ENCODE assay signal across 19 cellular contexts in genomic region chr12:25783566-25783965, GRCh38.
DNase-seq lines count a peak whose midpoint lies in the region; ATAC-seq and TF ChIP-seq lines count a peak whose summit lies in the region.
"Had no signal": no experiment of that assay in that cellular context is flagged by ENCODE, and none has a peak within 500 bp of the region (broad histone marks: within the 10 kb centered on the region; RNA-seq: fewer than 3 reads in every experiment).

No MANE protein-coding gene starts in this region.

- no peak overlapping the region for H3K56ac ChIP-seq in IMR-90 (ENCODE audit: extremely low read depth, insufficient read depth, low read length)
- no peak overlapping the region for H3K56ac ChIP-seq in mesendoderm (ENCODE audit: low read length)

- TF ChIP-seq POLR2A in breast epithelium (IDR thresholded peaks at IDR 0.05) (no peak), IMR-90 (IDR thresholded peaks at IDR 0.05; ENCODE audit: low read depth, low read length) (no peak)

- no peak overlapping the region for H4K91ac ChIP-seq in IMR-90 (ENCODE audit: insufficient read depth, low read depth, low read length)

- H2BK15ac ChIP-seq in IMR-90 (ENCODE audit: low read depth, low read length) (no peak overlapping the region), mesendoderm (replicated peaks; ENCODE audit: low read depth) (no peak overlapping the region)

- H3K27ac Mint-ChIP-seq in MCF 10A (ENCODE audit: low read depth, unreplicated experiment) (peak overlapping the region; percentile 16), Caco-2 (ENCODE audit: unreplicated experiment) (peak overlapping the region; percentile 1)
- H3K27ac Mint-ChIP-seq: B cell; CD4-positive, alpha-beta T cell; CD8-positive, alpha-beta T cell had no signal

- H3K27me3 Mint-ChIP-seq in MCF 10A (ENCODE audit: insufficient read depth, unreplicated experiment) (no peaks in the 10 kb centered on the region), Caco-2 (ENCODE audit: insufficient read depth, unreplicated experiment) (no peaks in the 10 kb centered on the region)
- H3K27me3 Mint-ChIP-seq: CD4-positive, alpha-beta T cell had no signal

- intact Hi-C loops in MCF 10A (cut with micrococcal nuclease), result no loop called here
- intact Hi-C loops in breast epithelium (cut with DNase I; ENCODE audit: low total_unique reads), result no loop called here
- intact Hi-C loops in Caco-2 (cut with micrococcal nuclease; ENCODE audit: unreplicated experiment), result loop anchor here (2.0 kb wide), 1 partner anchor 27 kb away; no protein-coding TSS in a partner anchor
- intact Hi-C loops in IMR-90 (cut with micrococcal nuclease), result no loop called here

- H2AK9ac ChIP-seq in IMR-90 (replicated peaks; ENCODE audit: low read depth, low read length, poor library complexity), result no peak overlapping the region

- H3K79me1 ChIP-seq in IMR-90 (ENCODE audit: low read depth in 1 of 2, low read length in 2 of 2) (no peaks in the 10 kb centered on the region), mesendoderm (ENCODE audit: low read length) (no peaks in the 10 kb centered on the region)

- no peak overlapping the region for H3K18ac ChIP-seq in IMR-90 (ENCODE audit: low read depth, low read length)
- no peak overlapping the region for H3K18ac ChIP-seq in mesendoderm (ENCODE audit: low read length)

- H3K4me1 ChIP-seq in breast epithelium (no peaks in the 10 kb centered on the region), Caco-2 (peaks cover 17% of the 10 kb centered on the region), IMR-90 (ENCODE audit: control insufficient read depth, insufficient read depth, low read length) (no peaks in the 10 kb centered on the region), mesendoderm (ENCODE audit: control insufficient read depth, low read depth, low read length) (no peaks in the 10 kb centered on the region)
- H3K4me1 ChIP-seq: A549 had no signal

- no peaks in the 10 kb centered on the region for H3K79me2 ChIP-seq in mesendoderm (ENCODE audit: control insufficient read depth, insufficient read depth, low read length)

- H3K9me1 ChIP-seq in IMR-90 (ENCODE audit: insufficient read depth, low read length), result peaks cover 3% of the 10 kb centered on the region; the same call in 1 of the 2 replicates

- H4K20me1 ChIP-seq in IMR-90 (ENCODE audit: insufficient read depth, low read length), result no peaks in the 10 kb centered on the region
- H4K20me1 ChIP-seq: BLaER1 treated with 17β-estradiol and CSF1 and Interleukin-3, amounts not matched to agents 10 nM and 100 nM had no signal

- H2BK120ac ChIP-seq in IMR-90 (ENCODE audit: low read depth, low read length), result no peak overlapping the region
- H2BK120ac ChIP-seq in mesendoderm (ENCODE audit: low read depth, low read length), result no peak overlapping the region

- no peak overlapping the region for H3K9ac ChIP-seq in IMR-90 (ENCODE audit: low read depth, low read length)
- no peak overlapping the region for H3K9ac ChIP-seq in mesendoderm (ENCODE audit: low read length)
- H3K9ac ChIP-seq: BLaER1 treated with 17β-estradiol and CSF1 and Interleukin-3, amounts not matched to agents 10 nM and 100 nM had no signal

- ATAC-seq in IMR-90 (ENCODE audit: low read depth) (no peak), HG02623 (IDR thresholded peaks at IDR 0.05; ENCODE audit: unreplicated experiment) (no peak)
- ATAC-seq: A549; CD8-positive, alpha-beta T cell had no signal

- no peak overlapping the region for H3K27ac ChIP-seq in breast epithelium
- no peak overlapping the region for H3K27ac ChIP-seq in IMR-90 (ENCODE audit: insufficient read depth, low read length)
- H3K27ac ChIP-seq in mesendoderm (ENCODE audit: low read depth, low read length), result no peak overlapping the region
- H3K27ac ChIP-seq: 22Rv1; A549; BLaER1 treated with 17β-estradiol and CSF1 and Interleukin-3, amounts not matched to agents 10 nM and 100 nM; C4-2B had no signal

- H2BK5ac ChIP-seq in IMR-90 (ENCODE audit: low read depth, low read length, poor library complexity, severe bottlenecking), result no peak overlapping the region
- no peak overlapping the region for H2BK5ac ChIP-seq in mesendoderm (ENCODE audit: low read length)

- POLR2A ChIA-PET in MCF 10A (lab: Yijun Ruan, JAX) (interaction anchor here (0.6 kb wide), 1 partner anchor 12 kb away, joined by 3 read pairs; no protein-coding TSS in a partner anchor), Caco-2 (lab: Charles Lee) (no interaction called here), IMR-90 (lab: Charles Lee; ENCODE audit: unreplicated experiment) (no interaction called here)

- H3K4me1 Mint-ChIP-seq in MCF 10A (ENCODE audit: insufficient read depth, unreplicated experiment) (no peaks in the 10 kb centered on the region), Caco-2 (ENCODE audit: low read depth, unreplicated experiment) (peaks cover 23% of the 10 kb centered on the region)
- H3K4me1 Mint-ChIP-seq: B cell had no signal

- no peaks in the 10 kb centered on the region for H3K9me3 ChIP-seq in breast epithelium
- no peaks in the 10 kb centered on the region for H3K9me3 ChIP-seq in Caco-2
- no peaks in the 10 kb centered on the region for H3K9me3 ChIP-seq in IMR-90 (ENCODE audit: control insufficient read depth, insufficient read depth, low read length)
- H3K9me3 ChIP-seq: A549; BLaER1 treated with 17β-estradiol and CSF1 and Interleukin-3, amounts not matched to agents 10 nM and 100 nM had no signal

- H3K9me3 Mint-ChIP-seq in MCF 10A (ENCODE audit: unreplicated experiment), result no peaks in the 10 kb centered on the region
- peaks cover 9% of the 10 kb centered on the region for H3K9me3 Mint-ChIP-seq in Caco-2 (ENCODE audit: unreplicated experiment)
- H3K9me3 Mint-ChIP-seq: CD4-positive, alpha-beta T cell; CD8-positive, alpha-beta T cell had no signal

- no peak overlapping the region for H2AK5ac ChIP-seq in IMR-90 (ENCODE audit: low read depth, low read length)
- H2AK5ac ChIP-seq in mesendoderm (ENCODE audit: low read length), result peak overlapping the region; percentile 88

- H3K14ac ChIP-seq in IMR-90 (replicated peaks; ENCODE audit: low read depth, low read length), result no peak overlapping the region

- no peak overlapping the region for H2BK20ac ChIP-seq in IMR-90 (ENCODE audit: low read depth, low read length)

- in situ Hi-C loops in IMR-90 (cut with MboI; ENCODE audit: low sequenced_read_pairs), result no loop called here

- WGBS in IMR-90 (ENCODE audit: extremely low coverage in 2 of 2, insufficient read length in 1 of 2), 2 experiments, result no CpG with 5 or more reads among the region's 5 CpGs
- WGBS in mesendoderm (ENCODE audit: extremely low coverage, insufficient coverage, low lambda C conversion rate), result no CpG with 5 or more reads among the region's 5 CpGs

- H3K4me3 ChIP-seq in breast epithelium, result no peak overlapping the region
- no peak overlapping the region for H3K4me3 ChIP-seq in Caco-2 (ENCODE audit: low read depth, low read length)
- no peak overlapping the region for H3K4me3 ChIP-seq in IMR-90 (ENCODE audit: insufficient read depth, low read depth, low read length)
- H3K4me3 ChIP-seq in mesendoderm (ENCODE audit: low read length), result no peak overlapping the region
- H3K4me3 ChIP-seq: A549; BLaER1 treated with 17β-estradiol and CSF1 and Interleukin-3, amounts not matched to agents 10 nM and 100 nM had no signal

- H3K4me3 Mint-ChIP-seq in MCF 10A (ENCODE audit: unreplicated experiment) (no peak overlapping the region), Caco-2 (ENCODE audit: unreplicated experiment) (peak overlapping the region; percentile 1)
- H3K4me3 Mint-ChIP-seq: B cell; CD4-positive, alpha-beta T cell; CD8-positive, alpha-beta T cell had no signal

- no peak for TF ChIP-seq RAD21 in IMR-90 (IDR thresholded peaks at IDR 0.05; ENCODE audit: low read length)

- DNase-seq in MCF 10A (ENCODE audit: unreplicated experiment) (no peak), breast epithelium (ENCODE audit: low spot score in 2 of 2) (no peak), Caco-2 (peak; percentile 56 to 66), IMR-90 (no peak), mesendoderm (no peak), HPDE6-E6E7 (ENCODE audit: extremely low spot score) (no peak)
- DNase-seq: AML-193; Calu3; CD4-positive, alpha-beta T cell; CD8-positive, alpha-beta T cell; COR-L47; DMS79 treated with DMSO at 0.1 percent for 48 hours; GF-D8 had no signal

- dilution Hi-C loops in IMR-90 (cut with HindIII; ENCODE audit: low sequenced_read_pairs, unreplicated experiment), result no loop called here

- BruUV-seq in MCF 10A (replicated peaks; lab: Mats Ljungman, UMichigan) (no TSS peak), Caco-2 (replicated peaks; lab: Mats Ljungman, UMichigan) (no TSS peak), IMR-90 (replicated peaks; lab: Mats Ljungman, UMichigan) (no TSS peak)

- H3K36me3 ChIP-seq in breast epithelium (no peaks in the 10 kb centered on the region), Caco-2 (ENCODE audit: control insufficient read depth, insufficient read depth, low read length) (no peaks in the 10 kb centered on the region), IMR-90 (ENCODE audit: control insufficient read depth, insufficient read depth, low read length) (no peaks in the 10 kb centered on the region), mesendoderm (ENCODE audit: control insufficient read depth, insufficient read depth, low read length) (no peaks in the 10 kb centered on the region)
- H3K36me3 ChIP-seq: BLaER1 treated with 17β-estradiol and CSF1 and Interleukin-3, amounts not matched to agents 10 nM and 100 nM had no signal

- no peak overlapping the region for H3K4ac ChIP-seq in IMR-90 (ENCODE audit: low read depth, low read length)
- H3K4ac ChIP-seq in mesendoderm (ENCODE audit: low read depth, low read length), result no peak overlapping the region

- H3K27me3 ChIP-seq in breast epithelium (no peaks in the 10 kb centered on the region), Caco-2 (replicated peaks; ENCODE audit: control insufficient read depth, insufficient read depth, low read length) (no peaks in the 10 kb centered on the region), IMR-90 (ENCODE audit: control insufficient read depth, insufficient read depth, low read length) (no peaks in the 10 kb centered on the region), mesendoderm (ENCODE audit: insufficient read depth, low read length, poor library complexity) (no peaks in the 10 kb centered on the region)
- H3K27me3 ChIP-seq: BLaER1 treated with 17β-estradiol and CSF1 and Interleukin-3, amounts not matched to agents 10 nM and 100 nM had no signal

- H3K23ac ChIP-seq in IMR-90 (ENCODE audit: low read depth, low read length) (peak overlapping the region; percentile 59; the same call in 1 of the 2 replicates), mesendoderm (ENCODE audit: low read length) (no peak overlapping the region)

- no peak overlapping the region for H2AFZ ChIP-seq in IMR-90 (replicated peaks; ENCODE audit: low read length, poor library complexity)

- H4K8ac ChIP-seq in IMR-90 (ENCODE audit: low read depth in 2 of 2, low read length in 2 of 2), result no peak overlapping the region
- H4K8ac ChIP-seq in mesendoderm (ENCODE audit: low read depth, low read length), result no peak overlapping the region

- TF ChIP-seq CTCF in MCF 10A (IDR thresholded peaks at IDR 0.05; ENCODE audit: unreplicated experiment) (no peak), breast epithelium (IDR thresholded peaks at IDR 0.05) (no peak), Caco-2 (IDR thresholded peaks at IDR 0.05; ENCODE audit: insufficient read depth in 1 of 2, low read depth in 1 of 2, low read length in 1 of 2, severe bottlenecking in 1 of 2, unreplicated experiment in 1 of 2) (no peak), IMR-90 (conservative IDR thresholded peaks at IDR 0.05; ENCODE audit: low read depth, low read length) (no peak)

- H3K4me2 ChIP-seq in IMR-90 (ENCODE audit: low read depth, low read length) (no peak overlapping the region), mesendoderm (ENCODE audit: low read length) (no peak overlapping the region)
- H3K4me2 ChIP-seq: A549; BLaER1 treated with 17β-estradiol and CSF1 and Interleukin-3, amounts not matched to agents 10 nM and 100 nM had no signal

- H4K5ac ChIP-seq in IMR-90 (ENCODE audit: low read depth, low read length), result no peak overlapping the region
- H4K5ac ChIP-seq in mesendoderm (ENCODE audit: low read length), result no peak overlapping the region

- H3K36me3 Mint-ChIP-seq in MCF 10A (ENCODE audit: insufficient read depth, unreplicated experiment) (peaks cover 7% of the 10 kb centered on the region), Caco-2 (ENCODE audit: insufficient read depth, unreplicated experiment) (no peaks in the 10 kb centered on the region)
- H3K36me3 Mint-ChIP-seq: CD8-positive, alpha-beta T cell had no signal

- CTCF ChIA-PET in MCF 10A (lab: Yijun Ruan, JAX), result interaction anchor here (0.7 kb wide), 1 partner anchor 1102 kb away, joined by 3 read pairs; no protein-coding TSS in a partner anchor
- CTCF ChIA-PET in Caco-2 (lab: Charles Lee), result interaction anchor here (0.7 kb wide), 1 partner anchor 12 kb away, joined by 3 read pairs; no protein-coding TSS in a partner anchor
- CTCF ChIA-PET in IMR-90 (lab: Yijun Ruan, JAX), result no interaction called here

Comparison
In these comparisons a context has a peak if more than half of its experiments do, and no peak if none do; other contexts are left out.
1. DNase-seq: peak in Caco-2 (2 of 2); none in MCF 10A (single experiment), breast epithelium (0 of 2), IMR-90 (single experiment), mesendoderm (single experiment) and HPDE6-E6E7 (single experiment).